8 cellular contexts compared by ENCODE assay signal in genomic region chr22:49967333-49968241, GRCh38. TPM values are rescaled to one million over a fixed set of nuclear protein-coding genes. Genes with fewer than 3 reads are reported as not detected.
DNase-seq lines count a peak whose midpoint lies in the region; ATAC-seq, FAIRE-seq and TF ChIP-seq lines count a peak whose summit lies in the region.

No MANE protein-coding gene starts in this region.

- H3K4me3 Mint-ChIP-seq in activated CD8-positive, alpha-beta T cell treated with anti-CD3 and anti-CD28 coated beads for 36 hours: peak overlapping the region; percentile 33

- peak overlapping the region; percentile 71 for H3K27ac Mint-ChIP-seq in activated CD8-positive, alpha-beta T cell treated with anti-CD3 and anti-CD28 coated beads for 36 hours

- TF ChIP-seq CTCF in activated CD8-positive, alpha-beta T cell treated with anti-CD3 and anti-CD28 coated beads for 36 hours (IDR thresholded peaks at IDR 0.05): no peak

- no peaks in the 10 kb centered on the region for H3K9me3 Mint-ChIP-seq in activated CD8-positive, alpha-beta T cell treated with anti-CD3 and anti-CD28 coated beads for 36 hours

- DNase-seq in Daoy (ENCODE audit: low read depth): peak; percentile 18
- peak; percentile 45 for DNase-seq in activated CD8-positive, alpha-beta T cell treated with anti-CD3 and anti-CD28 coated beads for 36 hours
- DNase-seq in cardiac septum (ENCODE audit: low spot score): peak; percentile 81
- DNase-seq in sciatic nerve (ENCODE audit: low spot score): peak; percentile 76
- no peak for DNase-seq in cerebellum (ENCODE audit: low spot score)
- no peak for DNase-seq in HTR-8/SVneo (ENCODE audit: insufficient read length, low spot score)
- DNase-seq in NCI-H510A (lab: John Stamatoyannopoulos, UW): no peak

- peaks cover 40% of the 10 kb centered on the region for H3K4me1 Mint-ChIP-seq in activated CD8-positive, alpha-beta T cell treated with anti-CD3 and anti-CD28 coated beads for 36 hours (ENCODE audit: low read depth)

- no peaks in the 10 kb centered on the region for H3K27me3 Mint-ChIP-seq in activated CD8-positive, alpha-beta T cell treated with anti-CD3 and anti-CD28 coated beads for 36 hours

- POLR2A ChIA-PET in activated CD8-positive, alpha-beta T cell treated with anti-CD3 and anti-CD28 coated beads for 36 hours (lab: Charles Lee): interaction anchor here (0.8 to 1.8 kb wide), 5 partner anchors 9 to 225 kb away, joined by 3 to 7 read pairs (median 3); no protein-coding TSS in a partner anchor

- H3K36me3 Mint-ChIP-seq in activated CD8-positive, alpha-beta T cell treated with anti-CD3 and anti-CD28 coated beads for 36 hours (ENCODE audit: low read depth): peaks cover 31% of the 10 kb centered on the region

- no peak for FAIRE-seq in HTR-8/SVneo (lab: Jason Lieb, UNC)

- intact Hi-C loops in activated CD8-positive, alpha-beta T cell treated with anti-CD3 and anti-CD28 coated beads for 36 hours (cut with micrococcal nuclease): loop anchor here (5.0 kb wide), 1 partner anchor 35 kb away; no protein-coding TSS in a partner anchor
- intact Hi-C loops in cardiac septum (cut with DNase I): loop anchor here (10.0 kb wide), 1 partner anchor 237 kb away; the partner anchor contains the start of gene SELENOO
- intact Hi-C loops in sciatic nerve (cut with DNase I): no loop called here

- CTCF ChIA-PET in activated CD8-positive, alpha-beta T cell treated with anti-CD3 and anti-CD28 coated beads for 36 hours (lab: Charles Lee): interaction anchor here (1.0 to 3.2 kb wide), 3 partner anchors 16 to 63 kb away, joined by 3 to 12 read pairs (median 3); no protein-coding TSS in a partner anchor

- no peak for ATAC-seq in activated CD8-positive, alpha-beta T cell treated with anti-CD3 and anti-CD28 coated beads for 36 hours
- ATAC-seq in sciatic nerve: peak; percentile 42
- no peak for ATAC-seq in HG03460 (IDR thresholded peaks at IDR 0.05; ENCODE audit: unreplicated experiment)

RNA-seq across cellular contexts. Expression of gene PIM3, which starts 7.0 kb away (rescaled TPM):
- total RNA-seq in Daoy (2014; rRNA removed; shearing (Covaris generic)): 73.1 and 87.7 TPM in 2 replicates
- 100 to 1,000 TPM; 146 to 158 TPM for total RNA-seq in activated CD8-positive, alpha-beta T cell treated with anti-CD3 and anti-CD28 coated beads for 36 hours
- total RNA-seq in cardiac septum: 31.3 TPM
- 62.2 TPM for total RNA-seq in sciatic nerve
- total RNA-seq in cerebellum: 9.2 TPM

RNA-seq across cellular contexts. Expression of gene IL17REL, which starts 45.0 kb away (rescaled TPM):
- total RNA-seq in Daoy (2014; rRNA removed; shearing (Covaris generic)): not detected in 2 replicates
- under 1 TPM in 1 of 2 experiments, not detected in 1; 0.14 TPM for total RNA-seq in activated CD8-positive, alpha-beta T cell treated with anti-CD3 and anti-CD28 coated beads for 36 hours
- total RNA-seq in cardiac septum (not detected), sciatic nerve (not detected), cerebellum (0.27 TPM)

RNA-seq across cellular contexts. Expression of gene CRELD2, which starts 49.2 kb away (rescaled TPM):
- total RNA-seq in Daoy (2014; rRNA removed; shearing (Covaris generic)): 59.4 and 82.5 TPM in 2 replicates
- 10 to 100 TPM; 26.1 to 28.2 TPM for total RNA-seq in activated CD8-positive, alpha-beta T cell treated with anti-CD3 and anti-CD28 coated beads for 36 hours
- total RNA-seq in cardiac septum (32.9 TPM), sciatic nerve (35.8 TPM), cerebellum (13.8 TPM)

RNA-seq across cellular contexts. Expression of gene ALG12, which starts 49.3 kb away (rescaled TPM):
- 12.6 and 16.3 TPM in 2 replicates for total RNA-seq in Daoy (2014; rRNA removed; shearing (Covaris generic))
- total RNA-seq in activated CD8-positive, alpha-beta T cell treated with anti-CD3 and anti-CD28 coated beads for 36 hours: 10 to 100 TPM; 10.7 to 12.0 TPM
- total RNA-seq in cardiac septum: 14.3 TPM
- 13.6 TPM for total RNA-seq in sciatic nerve
- 13.1 TPM for total RNA-seq in cerebellum

Comparison
In these comparisons a context has a peak if more than half of its experiments do, and no peak if none do; other contexts are left out.
1. DNase-seq: peak in Daoy (single experiment), activated CD8-positive, alpha-beta T cell treated with anti-CD3 and anti-CD28 coated beads for 36 hours (single experiment), cardiac septum (single experiment) and sciatic nerve (single experiment); none in cerebellum (single experiment), HTR-8/SVneo (single experiment) and NCI-H510A (single experiment).